8 cellular contexts compared by ENCODE assay signal in genomic region chr2:205776139-205776538, GRCh38.
DNase-seq lines count a peak whose midpoint lies in the region; ATAC-seq and TF ChIP-seq lines count a peak whose summit lies in the region.

No MANE protein-coding gene starts in this region.

- H3K4me3 ChIP-seq in BJ (ENCODE audit: low read depth, low read length) (no peak overlapping the region), Loucy (ENCODE audit: low read length, poor library complexity, severe bottlenecking) (no peak overlapping the region), adrenal gland (no peak overlapping the region), stomach smooth muscle (ENCODE audit: low read length in 2 of 2) (no peak overlapping the region)

- ATAC-seq in GM18858 (IDR thresholded peaks at IDR 0.05; ENCODE audit: unreplicated experiment): peak; percentile 46

- no peak for TF ChIP-seq POLR2A in adrenal gland (IDR thresholded peaks at IDR 0.05)

- no peaks in the 10 kb centered on the region for H3K79me2 ChIP-seq in Loucy (ENCODE audit: insufficient read depth, low read length)

- no peak overlapping the region for H3K4me2 ChIP-seq in Loucy (ENCODE audit: low read depth, low read length, poor library complexity, severe bottlenecking)

- H3K4me1 ChIP-seq in Loucy (ENCODE audit: insufficient read depth, low read length, poor library complexity, severe bottlenecking) (peaks cover 61% of the 10 kb centered on the region), adrenal gland (replicated peaks in 1 of 2) (no peaks in the 10 kb centered on the region), stomach smooth muscle (ENCODE audit: control insufficient read depth, insufficient read depth, low read length) (peaks cover 62% of the 10 kb centered on the region)

- H3K27ac ChIP-seq in adrenal gland (no peak overlapping the region), stomach smooth muscle (ENCODE audit: low read length) (peak overlapping the region; percentile 97)

- POLR2A ChIA-PET in BJ (lab: Charles Lee): no interaction called here

- intact Hi-C loops in adrenal gland (cut with DNase I): loop anchor here (5.0 to 10.0 kb wide), 2 partner anchors 111 to 169 kb away; no protein-coding TSS in a partner anchor

- no peaks in the 10 kb centered on the region for H3K9me3 ChIP-seq in Loucy (ENCODE audit: insufficient read depth, low read depth, low read length)
- no peaks in the 10 kb centered on the region for H3K9me3 ChIP-seq in adrenal gland (replicated peaks in 1 of 3)
- H3K9me3 ChIP-seq in stomach smooth muscle (ENCODE audit: control insufficient read depth in 2 of 2, low read length in 2 of 2): no peaks in the 10 kb centered on the region

- H3K36me3 ChIP-seq in BJ (ENCODE audit: control insufficient read depth, insufficient read depth, low read length): no peaks in the 10 kb centered on the region
- no peaks in the 10 kb centered on the region for H3K36me3 ChIP-seq in Loucy (ENCODE audit: insufficient read depth, low read length)
- peaks cover 0 to 11% of the 10 kb centered on the region in 2 donors for H3K36me3 ChIP-seq in adrenal gland (replicated peaks in 1 of 2)
- H3K36me3 ChIP-seq in stomach smooth muscle (ENCODE audit: control insufficient read depth in 2 of 2, insufficient read depth in 2 of 2, low read length in 2 of 2): peaks cover 15 to 16% of the 10 kb centered on the region in 2 donors

- peaks cover 4% of the 10 kb centered on the region; the same call in 1 of the 2 replicates for H3F3A ChIP-seq in Loucy (ENCODE audit: low read depth)

- WGBS in adrenal gland, 4 donors: 73 to 79% (median 77%) methylated on average over 18 to 19 of the region's 19 CpGs

- CTCF ChIA-PET in BJ (lab: Yijun Ruan, JAX): interaction anchor here (1.1 to 2.6 kb wide), 5 partner anchors 9 to 150 kb away, joined by 3 to 8 read pairs (median 3); no protein-coding TSS in a partner anchor

- no peak overlapping the region for H3K9ac ChIP-seq in Loucy (ENCODE audit: low read depth, low read length, poor library complexity, severe bottlenecking)
- H3K9ac ChIP-seq in stomach smooth muscle (ENCODE audit: low read length in 2 of 2): no peak overlapping the region

- DNase-seq in BJ (ENCODE audit: low read depth): no peak
- peak; percentile 53 to 84 (median 57) for DNase-seq in adrenal gland
- DNase-seq in iris pigment epithelial cell (ENCODE audit: low read depth): peak; percentile 52
- no peak for DNase-seq in NCI-H1930 (lab: John Stamatoyannopoulos, UW)
- DNase-seq in kidney glomerular epithelial cell (lab: John Stamatoyannopoulos, UW): no peak

- H3K9me2 ChIP-seq in Loucy (replicated peaks; ENCODE audit: low read depth, low read length): no peaks in the 10 kb centered on the region

- TF ChIP-seq CTCF in BJ (IDR thresholded peaks at IDR 0.05; ENCODE audit: insufficient read depth, low read depth, low read length): peak; percentile 46
- TF ChIP-seq CTCF in Loucy (conservative IDR thresholded peaks at IDR 0.05; ENCODE audit: low read length): peak; percentile 95
- peak; percentile 61 to 77 (median 67) for TF ChIP-seq CTCF in adrenal gland (IDR thresholded peaks at IDR 0.05)

- no peak overlapping the region for H2AFZ ChIP-seq in Loucy (ENCODE audit: low read length)

- H3K27me3 ChIP-seq in BJ (ENCODE audit: control insufficient read depth, insufficient read depth, low read length) (no peaks in the 10 kb centered on the region; the same call in 1 of the 2 replicates), Loucy (ENCODE audit: insufficient read depth, low read length, poor library complexity, severe bottlenecking) (no peaks in the 10 kb centered on the region), adrenal gland (no peaks in the 10 kb centered on the region), stomach smooth muscle (ENCODE audit: control insufficient read depth in 1 of 2, insufficient read depth in 2 of 2, low read length in 2 of 2) (no peaks in the 10 kb centered on the region)

- H4K20me1 ChIP-seq in Loucy (ENCODE audit: insufficient read depth, low read length, poor library complexity, severe bottlenecking): no peaks in the 10 kb centered on the region

Comparison
In these comparisons a context has a peak if more than half of its experiments do, and no peak if none do; other contexts are left out.
1. DNase-seq: peak in adrenal gland (7 of 7) and iris pigment epithelial cell (single experiment); none in BJ (single experiment), NCI-H1930 (0 of 2) and kidney glomerular epithelial cell (single experiment).
2. Peak in every context shown above with its lines, with median percentiles within 50 percentile points of each other: CTCF ChIP-seq.